ENCODE assay signal across 30 cellular contexts in genomic region chr6:3308106-3308505, GRCh38.
"Had no signal": no experiment of that assay in that cellular context is flagged by ENCODE, and none has a peak within 500 bp of the region (broad histone marks: within the 10 kb centered on the region; RNA-seq: fewer than 3 reads in every experiment).

No MANE protein-coding gene starts in this region.

- H3K27ac Mint-ChIP-seq: activated CD4-positive, alpha-beta T cell treated with anti-CD3 and anti-CD28 coated beads for 36 hours; activated CD4-positive, alpha-beta T cell treated with anti-CD3 and anti-CD28 coated beads, Interleukin-2, amount 10 ng/mL, durations not matched to agents 7 days and 5 days; activated naive CD8-positive, alpha-beta T cell treated with anti-CD3 and anti-CD28 coated beads for 36 hours; activated T-cell treated with anti-CD3 and anti-CD28 coated beads, Interleukin-2, amount 50 U/mL, for 72 hours; activated T-helper 17 cell treated with anti-CD3 and anti-CD28 coated beads, Interleukin-2, amount 50 U/mL, for 72 hours; T-helper 1 cell treated with Interleukin-12 subunit alpha and Interleukin-12 subunit beta and Interleukin-4 antibody, amounts not matched to agents 30 μg/mL and 1 μg/mL, for 36 hours; T-helper 2 cell treated with Interferon-gamma antibody and Interleukin-4, amounts not matched to agents 5 μg/mL and 100 μg/mL, for 36 hours had no signal

- H3K36me3 ChIP-seq: brain microvascular endothelial cell, SJCRH30 had no signal

- H3K4me3 ChIP-seq: K562, SJCRH30 had no signal

- H3K27ac ChIP-seq: brain microvascular endothelial cell, SJCRH30 had no signal

- H3K36me3 Mint-ChIP-seq: activated naive CD8-positive, alpha-beta T cell treated with anti-CD3 and anti-CD28 coated beads for 36 hours had no signal

- H3K27me3 Mint-ChIP-seq: activated CD4-positive, alpha-beta T cell treated with anti-CD3 and anti-CD28 coated beads for 36 hours; activated naive CD8-positive, alpha-beta T cell treated with anti-CD3 and anti-CD28 coated beads for 36 hours had no signal

- ATAC-seq: activated CD4-positive, alpha-beta T cell treated with anti-CD3 and anti-CD28 coated beads for 36 hours; activated CD4-positive, CD25-positive, alpha-beta regulatory T cell treated with anti-CD3 and anti-CD28 coated beads, Interleukin-2, amount 50 U/mL, for 24 hours; activated T-cell treated with anti-CD3 and anti-CD28 coated beads, Interleukin-2, amount 50 U/mL, for 72 hours; activated T-helper 17 cell treated with anti-CD3 and anti-CD28 coated beads, Interleukin-2, amount 50 U/mL, for 72 hours; K562; Panc1 had no signal

- H3K27me3 ChIP-seq: brain microvascular endothelial cell, SJCRH30 had no signal

- H3K4me2 ChIP-seq: SK-N-SH had no signal

- H3K9me3 ChIP-seq: SJCRH30, SK-N-SH had no signal

- DNase-seq: activated CD4-positive, alpha-beta T cell treated with anti-CD3 and anti-CD28 coated beads for 36 hours; activated CD4-positive, alpha-beta T cell treated with anti-CD3 and anti-CD28 coated beads, Interleukin-2, amount 10 ng/mL, durations not matched to agents 7 days and 5 days; activated CD4-positive, alpha-beta T cell treated with anti-CD3 and anti-CD28 coated beads, Interleukin-2, amount 50 U/mL, for 48 hours; activated effector memory CD4-positive, alpha-beta T cell treated with anti-CD3 and anti-CD28 coated beads, Interleukin-2, amount 50 U/mL, for 16 hours; activated naive CD4-positive, alpha-beta T cell; activated naive CD4-positive, alpha-beta T cell treated with anti-CD3 and anti-CD28 coated beads, Interleukin-2, amount 50 U/mL, for 16 hours; activated naive CD8-positive, alpha-beta T cell treated with anti-CD3 and anti-CD28 coated beads for 36 hours; activated T-cell treated with anti-CD3 and anti-CD28 coated beads, Interleukin-2, amount 50 U/mL, for 1 hour; activated T-cell treated with anti-CD3 and anti-CD28 coated beads, Interleukin-2, amount 50 U/mL, for 72 hours; amniotic stem cell; brain microvascular endothelial cell; NCI-H1092 treated with DMSO at 0.1 percent for 48 hours; NCI-H1436; NCI-H1694; NCI-H1930; NCI-H2107; NCI-H2171; NCI-H510A; NCI-H526; NCI-H748 treated with DMSO at 0.1 percent for 48 hours; SHP77; SJCRH30; SK-N-SH had no signal

- H3K4me3 Mint-ChIP-seq: activated CD4-positive, alpha-beta T cell treated with anti-CD3 and anti-CD28 coated beads for 36 hours; activated CD4-positive, alpha-beta T cell treated with anti-CD3 and anti-CD28 coated beads, Interleukin-2, amount 10 ng/mL, durations not matched to agents 7 days and 5 days; activated naive CD8-positive, alpha-beta T cell treated with anti-CD3 and anti-CD28 coated beads for 36 hours; activated T-cell treated with anti-CD3 and anti-CD28 coated beads, Interleukin-2, amount 50 U/mL, for 72 hours; activated T-helper 17 cell treated with anti-CD3 and anti-CD28 coated beads, Interleukin-2, amount 50 U/mL, for 72 hours; central memory CD8-positive, alpha-beta T cell; T-helper 1 cell treated with Interleukin-12 subunit alpha and Interleukin-12 subunit beta and Interleukin-4 antibody, amounts not matched to agents 30 μg/mL and 1 μg/mL, for 36 hours; T-helper 2 cell treated with Interferon-gamma antibody and Interleukin-4, amounts not matched to agents 5 μg/mL and 100 μg/mL, for 36 hours had no signal

- H3K4me1 ChIP-seq: SJCRH30 had no signal

- H3K9me3 Mint-ChIP-seq: activated T-cell treated with anti-CD3 and anti-CD28 coated beads, Interleukin-2, amount 50 U/mL, for 72 hours; central memory CD8-positive, alpha-beta T cell; T-helper 2 cell treated with Interferon-gamma antibody and Interleukin-4, amounts not matched to agents 5 μg/mL and 100 μg/mL, for 36 hours had no signal

- H3K4me1 Mint-ChIP-seq: activated CD4-positive, alpha-beta T cell treated with anti-CD3 and anti-CD28 coated beads for 36 hours; activated CD4-positive, alpha-beta T cell treated with anti-CD3 and anti-CD28 coated beads, Interleukin-2, amount 10 ng/mL, durations not matched to agents 7 days and 5 days; activated naive CD8-positive, alpha-beta T cell treated with anti-CD3 and anti-CD28 coated beads for 36 hours; activated T-helper 17 cell treated with anti-CD3 and anti-CD28 coated beads, Interleukin-2, amount 50 U/mL, for 72 hours; central memory CD8-positive, alpha-beta T cell had no signal
